Comparison of ENCODE assay signal across 34 cellular contexts in genomic region chr16:572865-573650, GRCh38. TPM values are rescaled to one million over a fixed set of nuclear protein-coding genes. Genes with fewer than 3 reads are reported as not detected.
"Had no signal": no experiment of that assay in that cellular context is flagged by ENCODE, and none has a peak within 500 bp of the region (broad histone marks: within the 10 kb centered on the region; RNA-seq: fewer than 3 reads in every experiment).

No MANE protein-coding gene starts in this region.

- DNase-seq: activated CD4-positive, alpha-beta memory T cell treated with anti-CD3 and anti-CD28 coated beads, Interleukin-2, amount 10 ng/mL, durations not matched to agents 7 days and 5 days; activated CD4-positive, alpha-beta T cell treated with anti-CD3 and anti-CD28 coated beads for 1 hour; activated CD4-positive, alpha-beta T cell treated with anti-CD3 and anti-CD28 coated beads for 4 hours; activated CD4-positive, alpha-beta T cell treated with anti-CD3 and anti-CD28 coated beads, Interleukin-2, amount 10 ng/mL, durations not matched to agents 7 days and 5 days; activated CD4-positive, alpha-beta T cell treated with anti-CD3 and anti-CD28 coated beads, Interleukin-2, amount 50 U/mL, for 4 hours; activated CD8-positive, alpha-beta memory T cell treated with anti-CD3 and anti-CD28 coated beads, Interleukin-2, amount 50 U/mL, for 48 hours; activated gamma-delta T cell; activated naive CD4-positive, alpha-beta T cell; activated naive CD4-positive, alpha-beta T cell treated with anti-CD3 and anti-CD28 coated beads, Interleukin-2, amount 10 ng/mL, durations not matched to agents 7 days and 5 days; activated naive CD8-positive, alpha-beta T cell treated with anti-CD3 and anti-CD28 coated beads, Interleukin-2, amount 10 ng/mL, durations not matched to agents 7 days and 5 days; activated T-cell treated with anti-CD3 and anti-CD28 coated beads for 4 hours; activated T-cell treated with anti-CD3 and anti-CD28 coated beads, Interleukin-2, amount 50 U/mL, for 24 hours; activated T-cell treated with anti-CD3 and anti-CD28 coated beads, Interleukin-2, amount 50 U/mL, for 72 hours; brain microvascular endothelial cell; cortex of kidney; dermis blood vessel endothelial cell; effector CD4-positive, alpha-beta T cell; effector memory CD8-positive, alpha-beta T cell; esophagus squamous epithelium; foreskin melanocyte; heart right ventricle; T-helper 2 cell had no signal

- H3K4me2 ChIP-seq: hepatocyte had no signal

- H3K27me3 ChIP-seq: brain microvascular endothelial cell, esophagus squamous epithelium, gastroesophageal sphincter, heart right ventricle, hepatocyte had no signal

- ATAC-seq: activated naive CD4-positive, alpha-beta T cell treated with anti-CD3 and anti-CD28 coated beads, Interleukin-2, amount 50 U/mL, for 72 hours; activated T-cell treated with anti-CD3 and anti-CD28 coated beads, Interleukin-2, amount 50 U/mL, for 72 hours; effector memory CD8-positive, alpha-beta T cell; gastroesophageal sphincter; heart right ventricle; WTC11 had no signal

- H2AFZ ChIP-seq: hepatocyte had no signal

- H3K9me3 ChIP-seq: esophagus squamous epithelium, gastroesophageal sphincter, heart right ventricle had no signal

- H3K27ac ChIP-seq: brain microvascular endothelial cell, esophagus squamous epithelium, gastroesophageal sphincter, heart right ventricle, hepatocyte had no signal

- FAIRE-seq: astrocyte, bronchial epithelial cell, colon had no signal

- H3K4me3 ChIP-seq: esophagus squamous epithelium, gastroesophageal sphincter, heart right ventricle, hepatocyte had no signal

RNA-seq across cellular contexts. Expression of gene NHLRC4, which starts 6.3 kb away (rescaled TPM):
- total RNA-seq: chondrocyte had no signal

RNA-seq across cellular contexts. Expression of gene PRR35, which starts 12.9 kb away (rescaled TPM):
- total RNA-seq: activated CD4-positive, alpha-beta memory T cell treated with anti-CD3 and anti-CD28 coated beads, Interleukin-2, amount 10 ng/mL, durations not matched to agents 7 days and 5 days; activated CD4-positive, alpha-beta T cell treated with anti-CD3 and anti-CD28 coated beads, Interleukin-2, amount 10 ng/mL, durations not matched to agents 7 days and 5 days; activated naive CD4-positive, alpha-beta T cell treated with anti-CD3 and anti-CD28 coated beads, Interleukin-2, amount 50 U/mL, for 72 hours; activated naive CD8-positive, alpha-beta T cell treated with anti-CD3 and anti-CD28 coated beads, Interleukin-2, amount 10 ng/mL, durations not matched to agents 7 days and 5 days; bronchial epithelial cell; cardiac septum; chondrocyte; dermis blood vessel endothelial cell; esophagus squamous epithelium; fibroblast of lung; fibroblast of villous mesenchyme; gastroesophageal sphincter; glomerular endothelial cell; heart right ventricle; hepatocyte had no signal
- polyA plus RNA-seq: fibroblast of lung, heart right ventricle, hepatocyte had no signal
